8 cellular contexts compared by ENCODE assay signal in genomic region chr3:120780977-120781376, GRCh38.
DNase-seq lines count a peak whose midpoint lies in the region; ATAC-seq and TF ChIP-seq lines count a peak whose summit lies in the region.

No MANE protein-coding gene starts in this region.

- TF ChIP-seq CTCF in AG10803 (conservative IDR thresholded peaks at IDR 0.05; ENCODE audit: low read length): no peak
- TF ChIP-seq CTCF in GM20000 (IDR thresholded peaks at IDR 0.05; ENCODE audit: extremely low read depth, missing control alignments): no peak
- no peak for TF ChIP-seq CTCF in choroid plexus epithelial cell (conservative IDR thresholded peaks at IDR 0.05; ENCODE audit: low read depth, low read length)

- peak; percentile 39 for DNase-seq in AG10803 (ENCODE audit: low read depth)
- peak; percentile 51 for DNase-seq in GM20000 (ENCODE audit: low spot score)
- peak; percentile 75 for DNase-seq in choroid plexus epithelial cell (ENCODE audit: low read depth)
- no peak for DNase-seq in NCI-H2107 (lab: John Stamatoyannopoulos, UW)
- no peak for DNase-seq in NCI-H774 (lab: John Stamatoyannopoulos, UW)
- DNase-seq in NCI-H1436 treated with DMSO at 0.1 percent for 48 hours (lab: John Stamatoyannopoulos, UW): no peak
- no peak for DNase-seq in DMS153 (lab: John Stamatoyannopoulos, UW)

- ATAC-seq in HG03432 (IDR thresholded peaks at IDR 0.05; ENCODE audit: unreplicated experiment): peak; percentile 96

- no peak overlapping the region for H3K4me3 ChIP-seq in AG10803 (ENCODE audit: low read length)
- H3K4me3 ChIP-seq in choroid plexus epithelial cell (ENCODE audit: low read depth, low read length): no peak overlapping the region

Comparison
In these comparisons a context has a peak if more than half of its experiments do, and no peak if none do; other contexts are left out.
1. DNase-seq: peak in AG10803 (single experiment), GM20000 (single experiment) and choroid plexus epithelial cell (single experiment); none in NCI-H2107 (single experiment), NCI-H774 (single experiment), NCI-H1436 treated with DMSO at 0.1 percent for 48 hours (single experiment) and DMS153 (single experiment).